Comparison of ENCODE assay signal across 13 cellular contexts in genomic region chr22:31340360-31340759, GRCh38. TPM values are rescaled to one million over a fixed set of nuclear protein-coding genes. Genes with fewer than 3 reads are reported as not detected.
DNase-seq lines count a peak whose midpoint lies in the region; ATAC-seq and TF ChIP-seq lines count a peak whose summit lies in the region.
"Had no signal": no experiment of that assay in that cellular context is flagged by ENCODE, and none has a peak within 500 bp of the region (broad histone marks: within the 10 kb centered on the region; RNA-seq: fewer than 3 reads in every experiment).

No MANE protein-coding gene starts in this region.

- H3K27ac ChIP-seq in mammary epithelial cell (ENCODE audit: insufficient read depth, low read depth, low read length): no peak overlapping the region
- H3K27ac ChIP-seq in upper lobe of left lung: no peak overlapping the region
- H3K27ac ChIP-seq: SK-N-MC had no signal

- H3K4me3 ChIP-seq in mammary epithelial cell (replicated peaks in 1 of 3; ENCODE audit: insufficient read depth in 1 of 3, low read depth in 2 of 3, low read length in 3 of 3) (no peak overlapping the region), upper lobe of left lung (no peak overlapping the region)
- H3K4me3 ChIP-seq: SK-N-MC had no signal

- CTCF ChIA-PET in MCF 10A (lab: Yijun Ruan, JAX): interaction anchor here (0.6 to 0.7 kb wide), 4 partner anchors 53 to 108 kb away, joined by 3 to 5 read pairs (median 3); no protein-coding TSS in a partner anchor
- CTCF ChIA-PET in mammary epithelial cell (lab: Charles Lee; ENCODE audit: low non-redundant PET): no interaction called here
- CTCF ChIA-PET in activated CD8-positive, alpha-beta T cell treated with anti-CD3 and anti-CD28 coated beads, Interleukin-2, amount 10 ng/mL, durations not matched to agents 7 days and 5 days (lab: Charles Lee): interaction anchor here (1.2 kb wide), 1 partner anchor 27 kb away, joined by 3 read pairs; no protein-coding TSS in a partner anchor

- no peak for ATAC-seq in activated CD8-positive, alpha-beta T cell treated with anti-CD3 and anti-CD28 coated beads, Interleukin-2, amount 10 ng/mL, durations not matched to agents 7 days and 5 days
- ATAC-seq in upper lobe of left lung (ENCODE audit: low FRiP score in 2 of 2): no peak
- ATAC-seq: right cardiac atrium had no signal

- WGBS in mammary epithelial cell (ENCODE audit: low coverage, missing lambda C conversion rate): 88% methylated on average over 6 of the region's 6 CpGs
- 91 to 93% methylated on average over 4 to 6 of the region's 6 CpGs for WGBS in upper lobe of left lung, 2 donors

- H3K27me3 ChIP-seq in mammary epithelial cell (ENCODE audit: insufficient read depth, low read length) (no peaks in the 10 kb centered on the region), upper lobe of left lung (no peaks in the 10 kb centered on the region)

- no peaks in the 10 kb centered on the region for H3K9me3 Mint-ChIP-seq in MCF 10A (ENCODE audit: unreplicated experiment)
- no peaks in the 10 kb centered on the region for H3K9me3 Mint-ChIP-seq in activated CD8-positive, alpha-beta T cell treated with anti-CD3 and anti-CD28 coated beads, Interleukin-2, amount 10 ng/mL, durations not matched to agents 7 days and 5 days (ENCODE audit: insufficient read depth)
- no peaks in the 10 kb centered on the region for H3K9me3 Mint-ChIP-seq in mesothelial cell of epicardium
- H3K9me3 Mint-ChIP-seq in osteocyte (ENCODE audit: unreplicated experiment): no peaks in the 10 kb centered on the region

- H3K9me3 ChIP-seq in mammary epithelial cell (replicated peaks; ENCODE audit: insufficient read depth, low read length) (no peaks in the 10 kb centered on the region), upper lobe of left lung (no peaks in the 10 kb centered on the region)

- H3K36me3 Mint-ChIP-seq in MCF 10A (ENCODE audit: insufficient read depth, unreplicated experiment) (peaks cover 40% of the 10 kb centered on the region), mesothelial cell of epicardium (peaks cover 18% of the 10 kb centered on the region), osteocyte (ENCODE audit: unreplicated experiment) (peaks cover 35% of the 10 kb centered on the region)
- H3K36me3 Mint-ChIP-seq in activated CD8-positive, alpha-beta T cell treated with anti-CD3 and anti-CD28 coated beads, Interleukin-2, amount 10 ng/mL, durations not matched to agents 7 days and 5 days (ENCODE audit: low read depth): peaks cover 71% of the 10 kb centered on the region

- no peaks in the 10 kb centered on the region for H3K36me3 ChIP-seq in mammary epithelial cell (ENCODE audit: insufficient read depth, low read length)
- peaks cover 5 to 65% (median 40%) of the 10 kb centered on the region in 4 donors for H3K36me3 ChIP-seq in upper lobe of left lung

- H3K4me2 ChIP-seq in mammary epithelial cell (ENCODE audit: insufficient read depth, low read depth, low read length): no peak overlapping the region

- no peaks in the 10 kb centered on the region for H3K79me2 ChIP-seq in mammary epithelial cell (ENCODE audit: insufficient read depth, low read length)

- H3K4me3 Mint-ChIP-seq in MCF 10A (ENCODE audit: unreplicated experiment): no peak overlapping the region
- no peak overlapping the region for H3K4me3 Mint-ChIP-seq in activated CD8-positive, alpha-beta T cell treated with anti-CD3 and anti-CD28 coated beads, Interleukin-2, amount 10 ng/mL, durations not matched to agents 7 days and 5 days
- H3K4me3 Mint-ChIP-seq in mesothelial cell of epicardium: no peak overlapping the region
- no peak overlapping the region for H3K4me3 Mint-ChIP-seq in osteocyte (ENCODE audit: unreplicated experiment)

- no peak overlapping the region for H2AFZ ChIP-seq in mammary epithelial cell (ENCODE audit: low read depth, low read length)

- DNase-seq in MCF 10A (ENCODE audit: unreplicated experiment) (no peak), mammary epithelial cell (no peak), mesothelial cell of epicardium (ENCODE audit: low spot score in 2 of 2, unreplicated experiment in 2 of 2) (no peak), osteocyte (ENCODE audit: extremely low spot score, unreplicated experiment) (no peak), upper lobe of left lung (no peak)
- no peak for DNase-seq in activated CD8-positive, alpha-beta T cell treated with anti-CD3 and anti-CD28 coated beads, Interleukin-2, amount 10 ng/mL, durations not matched to agents 7 days and 5 days
- DNase-seq in activated CD8-positive, alpha-beta memory T cell treated with anti-CD3 and anti-CD28 coated beads for 24 hours: no peak
- no peak for DNase-seq in activated CD8-positive, alpha-beta memory T cell treated with anti-CD3 and anti-CD28 coated beads, Interleukin-2, amount 50 U/mL, for 4 hours
- DNase-seq: DMS53; head of caudate nucleus; right cardiac atrium; stimulated activated CD4-positive, alpha-beta T cell treated with anti-CD3 and anti-CD28 coated beads, Interleukin-1b, Interleukin-23, amount 100 ng/mL, for 48 hours had no signal

- H3K4me1 ChIP-seq in mammary epithelial cell (ENCODE audit: insufficient read depth, low read length) (peaks cover 31% of the 10 kb centered on the region), upper lobe of left lung (peaks cover 37 to 58% (median 42%) of the 10 kb centered on the region in 4 donors)

- no peaks in the 10 kb centered on the region for H4K20me1 ChIP-seq in mammary epithelial cell (ENCODE audit: insufficient read depth, low read length)

- no peak for TF ChIP-seq EP300 in upper lobe of left lung (IDR thresholded peaks at IDR 0.05)

- intact Hi-C loops in MCF 10A (cut with micrococcal nuclease) (loop anchor here (10.0 kb wide), 1 partner anchor 294 kb away; no protein-coding TSS in a partner anchor), mammary epithelial cell (cut with micrococcal nuclease) (no loop called here)

- TF ChIP-seq CTCF in MCF 10A (IDR thresholded peaks at IDR 0.05; ENCODE audit: unreplicated experiment): no peak
- no peak for TF ChIP-seq CTCF in mammary epithelial cell (conservative IDR thresholded peaks at IDR 0.05 in 1 of 2, IDR thresholded peaks at IDR 0.05 in 1 of 2; ENCODE audit: extremely low read depth in 1 of 2, insufficient read depth in 1 of 2, low read depth in 1 of 2, low read length in 2 of 2)
- TF ChIP-seq CTCF in mesothelial cell of epicardium (IDR thresholded peaks at IDR 0.05; ENCODE audit: unreplicated experiment): no peak
- no peak for TF ChIP-seq CTCF in osteocyte (IDR thresholded peaks at IDR 0.05)
- TF ChIP-seq CTCF in upper lobe of left lung (IDR thresholded peaks at IDR 0.05): no peak

- H3K4me1 Mint-ChIP-seq in MCF 10A (ENCODE audit: insufficient read depth, unreplicated experiment): peaks cover 14% of the 10 kb centered on the region
- H3K4me1 Mint-ChIP-seq in activated CD8-positive, alpha-beta T cell treated with anti-CD3 and anti-CD28 coated beads, Interleukin-2, amount 10 ng/mL, durations not matched to agents 7 days and 5 days (ENCODE audit: low read depth): peaks cover 72% of the 10 kb centered on the region
- H3K4me1 Mint-ChIP-seq in mesothelial cell of epicardium: peaks cover 55% of the 10 kb centered on the region
- H3K4me1 Mint-ChIP-seq in osteocyte (ENCODE audit: unreplicated experiment): peaks cover 41% of the 10 kb centered on the region

- BruUV-seq in MCF 10A (replicated peaks; lab: Mats Ljungman, UMichigan) (no TSS peak), mammary epithelial cell (replicated peaks; lab: Mats Ljungman, UMichigan) (no TSS peak)

- dilution Hi-C loops in mammary epithelial cell (cut with HindIII; ENCODE audit: low sequenced_read_pairs): no loop called here

- H3K27ac Mint-ChIP-seq in MCF 10A (ENCODE audit: low read depth, unreplicated experiment) (peak overlapping the region; percentile 37), mesothelial cell of epicardium (peak overlapping the region; percentile 6), osteocyte (ENCODE audit: unreplicated experiment) (no peak overlapping the region)
- H3K27ac Mint-ChIP-seq in activated CD8-positive, alpha-beta T cell treated with anti-CD3 and anti-CD28 coated beads, Interleukin-2, amount 10 ng/mL, durations not matched to agents 7 days and 5 days: peak overlapping the region; percentile 55

- no peak for TF ChIP-seq POLR2A in upper lobe of left lung (IDR thresholded peaks at IDR 0.05)

- POLR2A ChIA-PET in MCF 10A (lab: Yijun Ruan, JAX): interaction anchor here (0.7 to 1.1 kb wide), 2 partner anchors 13 to 394 kb away, joined by 3 read pairs; no protein-coding TSS in a partner anchor
- POLR2A ChIA-PET in activated CD8-positive, alpha-beta T cell treated with anti-CD3 and anti-CD28 coated beads, Interleukin-2, amount 10 ng/mL, durations not matched to agents 7 days and 5 days (lab: Charles Lee): no interaction called here

- in situ Hi-C loops in mammary epithelial cell (cut with MboI; ENCODE audit: low sequenced_read_pairs in 2 of 2): no loop called here

- H3K27me3 Mint-ChIP-seq in MCF 10A (ENCODE audit: insufficient read depth, unreplicated experiment) (no peaks in the 10 kb centered on the region), mesothelial cell of epicardium (ENCODE audit: low read depth) (no peaks in the 10 kb centered on the region), osteocyte (ENCODE audit: unreplicated experiment) (no peaks in the 10 kb centered on the region)
- no peaks in the 10 kb centered on the region for H3K27me3 Mint-ChIP-seq in activated CD8-positive, alpha-beta T cell treated with anti-CD3 and anti-CD28 coated beads, Interleukin-2, amount 10 ng/mL, durations not matched to agents 7 days and 5 days (ENCODE audit: low read depth)

- no peak overlapping the region for H3K9ac ChIP-seq in mammary epithelial cell (ENCODE audit: insufficient read depth, low read length)

RNA-seq across cellular contexts. Expression of gene PATZ1, which starts 5.8 kb away (rescaled TPM):
- 16.0 and 19.2 TPM in 2 replicates for total RNA-seq in MCF 10A (2022)
- total RNA-seq in mammary epithelial cell: 1 to 10 TPM; 7.2 to 8.3 TPM
- polyA plus RNA-seq in mammary epithelial cell: 4.7 TPM
- polyA minus RNA-seq in mammary epithelial cell: 13.1 TPM
- 10 to 100 TPM; 31.0 to 31.6 TPM for total RNA-seq in activated CD8-positive, alpha-beta T cell treated with anti-CD3 and anti-CD28 coated beads, Interleukin-2, amount 10 ng/mL, durations not matched to agents 7 days and 5 days
- total RNA-seq in mesothelial cell of epicardium: 70.9 to 73.6 TPM (median 71.7 TPM) in 3 replicates
- 27.6 and 29.0 TPM in 2 replicates for total RNA-seq in osteocyte
- total RNA-seq in upper lobe of left lung: 10 to 100 TPM; 18.2 to 29.7 (median 24.0) TPM

RNA-seq across cellular contexts. Expression of gene PIK3IP1, which starts 48.1 kb away (rescaled TPM):
- total RNA-seq in MCF 10A (2022) (0.25 and 0.93 TPM in 2 replicates), mammary epithelial cell (10 to 100 TPM in 1 of 2 donors, 1 to 10 TPM in 1; 2.9 to 14.2 TPM), mesothelial cell of epicardium (16.9 to 19.1 TPM (median 17.4 TPM) in 3 replicates), osteocyte (10.3 and 13.0 TPM in 2 replicates), upper lobe of left lung (10 to 100 TPM; 38.9 to 97.1 (median 65.8) TPM)
- polyA plus RNA-seq in mammary epithelial cell: 2.8 TPM
- 0.31 TPM for polyA minus RNA-seq in mammary epithelial cell
- total RNA-seq in activated CD8-positive, alpha-beta T cell treated with anti-CD3 and anti-CD28 coated beads, Interleukin-2, amount 10 ng/mL, durations not matched to agents 7 days and 5 days: 10 to 100 TPM; 13.2 to 16.1 TPM

RNA-seq across cellular contexts. Expression of gene DRG1, which starts 59.0 kb away (rescaled TPM):
- total RNA-seq in MCF 10A (2022) (84.8 and 101 TPM in 2 replicates), mammary epithelial cell (10 to 100 TPM; 64.8 to 65.3 TPM), mesothelial cell of epicardium (57.8 to 62.9 TPM (median 59.1 TPM) in 3 replicates), osteocyte (49.2 and 69.4 TPM in 2 replicates), upper lobe of left lung (10 to 100 TPM; 32.8 to 49.3 (median 44.0) TPM)
- polyA plus RNA-seq in mammary epithelial cell: 67.0 TPM
- polyA minus RNA-seq in mammary epithelial cell: 56.5 TPM
- total RNA-seq in activated CD8-positive, alpha-beta T cell treated with anti-CD3 and anti-CD28 coated beads, Interleukin-2, amount 10 ng/mL, durations not matched to agents 7 days and 5 days: 10 to 100 TPM; 84.0 to 91.4 TPM
